ENCODE assay signal across 21 cellular contexts in genomic region chr18:25111382-25112070, GRCh38.
A peak's percentile ranks its signal among the peaks of the same experiment; 100 is the strongest.
DNase-seq lines count a peak whose midpoint lies in the region; ATAC-seq and TF ChIP-seq lines count a peak whose summit lies in the region.
"Had no signal": no experiment of that assay in that cellular context is flagged by ENCODE, and none has a peak within 500 bp of the region (broad histone marks: within the 10 kb centered on the region; RNA-seq: fewer than 3 reads in every experiment).

No MANE protein-coding gene starts in this region.

- peaks cover 25% of the 10 kb centered on the region for H3K36me3 Mint-ChIP-seq in nephron progenitor cell (ENCODE audit: low read depth)
- no peaks in the 10 kb centered on the region for H3K36me3 Mint-ChIP-seq in activated CD4-positive, alpha-beta memory T cell treated with anti-CD3 and anti-CD28 coated beads, Interleukin-2, amount 10 ng/mL, durations not matched to agents 7 days and 5 days (ENCODE audit: low read depth)
- H3K36me3 Mint-ChIP-seq: naive thymus-derived CD8-positive, alpha-beta T cell had no signal

- peak overlapping the region; percentile 99 for H3K27ac Mint-ChIP-seq in nephron progenitor cell
- H3K27ac Mint-ChIP-seq in activated CD4-positive, alpha-beta memory T cell treated with anti-CD3 and anti-CD28 coated beads, Interleukin-2, amount 10 ng/mL, durations not matched to agents 7 days and 5 days: no peak overlapping the region
- H3K27ac Mint-ChIP-seq: CD4-positive, alpha-beta T cell; mesothelial cell of epicardium; naive thymus-derived CD8-positive, alpha-beta T cell had no signal

- ATAC-seq in omental fat pad (ENCODE audit: low FRiP score) (no peak), GM19023 (IDR thresholded peaks at IDR 0.05; ENCODE audit: unreplicated experiment) (no peak)
- ATAC-seq: activated CD4-positive, CD25-positive, alpha-beta regulatory T cell treated with anti-CD3 and anti-CD28 coated beads, Interleukin-2, amount 50 U/mL, for 24 hours; K562; naive thymus-derived CD8-positive, alpha-beta T cell had no signal

- CTCF ChIA-PET in activated CD4-positive, alpha-beta memory T cell treated with anti-CD3 and anti-CD28 coated beads, Interleukin-2, amount 10 ng/mL, durations not matched to agents 7 days and 5 days (lab: Charles Lee): no interaction called here

- H3K9me3 Mint-ChIP-seq in nephron progenitor cell: peaks cover 7% of the 10 kb centered on the region
- H3K9me3 Mint-ChIP-seq in activated CD4-positive, alpha-beta memory T cell treated with anti-CD3 and anti-CD28 coated beads, Interleukin-2, amount 10 ng/mL, durations not matched to agents 7 days and 5 days: no peaks in the 10 kb centered on the region

- no peak for TF ChIP-seq CTCF in nephron progenitor cell (IDR thresholded peaks at IDR 0.05)
- TF ChIP-seq CTCF in omental fat pad (IDR thresholded peaks at IDR 0.05): no peak

- POLR2A ChIA-PET in activated CD4-positive, alpha-beta memory T cell treated with anti-CD3 and anti-CD28 coated beads, Interleukin-2, amount 10 ng/mL, durations not matched to agents 7 days and 5 days (lab: Charles Lee): no interaction called here

- H3K4me1 Mint-ChIP-seq in nephron progenitor cell: peaks cover 56% of the 10 kb centered on the region
- H3K4me1 Mint-ChIP-seq in activated CD4-positive, alpha-beta memory T cell treated with anti-CD3 and anti-CD28 coated beads, Interleukin-2, amount 10 ng/mL, durations not matched to agents 7 days and 5 days: no peaks in the 10 kb centered on the region
- H3K4me1 Mint-ChIP-seq: naive thymus-derived CD8-positive, alpha-beta T cell had no signal

- no peak overlapping the region for H3K4me3 Mint-ChIP-seq in nephron progenitor cell
- H3K4me3 Mint-ChIP-seq in activated CD4-positive, alpha-beta memory T cell treated with anti-CD3 and anti-CD28 coated beads, Interleukin-2, amount 10 ng/mL, durations not matched to agents 7 days and 5 days: no peak overlapping the region
- H3K4me3 Mint-ChIP-seq: CD4-positive, alpha-beta T cell; mesothelial cell of epicardium; naive thymus-derived CD8-positive, alpha-beta T cell had no signal

- peak; percentile 33 for DNase-seq in DMS 273 treated with DMSO at 0.1 percent for 48 hours (lab: John Stamatoyannopoulos, UW)
- DNase-seq in NCI-H524 (lab: John Stamatoyannopoulos, UW): peak; percentile 77 to 91
- DNase-seq in fibroblast of gingiva (ENCODE audit: low read depth): peak; percentile 38
- no peak for DNase-seq in nephron progenitor cell
- DNase-seq in activated CD4-positive, alpha-beta memory T cell treated with anti-CD3 and anti-CD28 coated beads, Interleukin-2, amount 10 ng/mL, durations not matched to agents 7 days and 5 days: no peak
- no peak for DNase-seq in omental fat pad (ENCODE audit: low spot score)
- DNase-seq: activated CD4-positive, alpha-beta T cell treated with anti-CD3 and anti-CD28 coated beads, Interleukin-2, amount 50 U/mL, for 4 hours; activated naive CD4-positive, alpha-beta T cell treated with anti-CD3 and anti-CD28 coated beads, Interleukin-2, amount 50 U/mL, for 16 hours; brain microvascular endothelial cell; CD4-positive, alpha-beta T cell; GM23248; naive thymus-derived CD8-positive, alpha-beta T cell; NCI-H1092 treated with DMSO at 0.1 percent for 48 hours; NCI-H1694 treated with DMSO at 0.1 percent for 48 hours; ovary; SHP77; stimulated activated naive CD4-positive, alpha-beta T cell treated with Interleukin-2 at 50 U/mL for 16 hours had no signal

- H3K27me3 Mint-ChIP-seq in nephron progenitor cell (ENCODE audit: low read depth, poor library complexity): no peaks in the 10 kb centered on the region
- no peaks in the 10 kb centered on the region for H3K27me3 Mint-ChIP-seq in activated CD4-positive, alpha-beta memory T cell treated with anti-CD3 and anti-CD28 coated beads, Interleukin-2, amount 10 ng/mL, durations not matched to agents 7 days and 5 days
- H3K27me3 Mint-ChIP-seq: CD4-positive, alpha-beta T cell had no signal

Comparison
In these comparisons a context has a peak if more than half of its experiments do, and no peak if none do; other contexts are left out.
1. DNase-seq: peak in DMS 273 treated with DMSO at 0.1 percent for 48 hours (single experiment), NCI-H524 (2 of 2) and fibroblast of gingiva (single experiment); none in nephron progenitor cell (single experiment), activated CD4-positive, alpha-beta memory T cell treated with anti-CD3 and anti-CD28 coated beads, Interleukin-2, amount 10 ng/mL, durations not matched to agents 7 days and 5 days (single experiment) and omental fat pad (single experiment).